1 cellular context compared by ENCODE assay signal in the genomic region with DNA sequence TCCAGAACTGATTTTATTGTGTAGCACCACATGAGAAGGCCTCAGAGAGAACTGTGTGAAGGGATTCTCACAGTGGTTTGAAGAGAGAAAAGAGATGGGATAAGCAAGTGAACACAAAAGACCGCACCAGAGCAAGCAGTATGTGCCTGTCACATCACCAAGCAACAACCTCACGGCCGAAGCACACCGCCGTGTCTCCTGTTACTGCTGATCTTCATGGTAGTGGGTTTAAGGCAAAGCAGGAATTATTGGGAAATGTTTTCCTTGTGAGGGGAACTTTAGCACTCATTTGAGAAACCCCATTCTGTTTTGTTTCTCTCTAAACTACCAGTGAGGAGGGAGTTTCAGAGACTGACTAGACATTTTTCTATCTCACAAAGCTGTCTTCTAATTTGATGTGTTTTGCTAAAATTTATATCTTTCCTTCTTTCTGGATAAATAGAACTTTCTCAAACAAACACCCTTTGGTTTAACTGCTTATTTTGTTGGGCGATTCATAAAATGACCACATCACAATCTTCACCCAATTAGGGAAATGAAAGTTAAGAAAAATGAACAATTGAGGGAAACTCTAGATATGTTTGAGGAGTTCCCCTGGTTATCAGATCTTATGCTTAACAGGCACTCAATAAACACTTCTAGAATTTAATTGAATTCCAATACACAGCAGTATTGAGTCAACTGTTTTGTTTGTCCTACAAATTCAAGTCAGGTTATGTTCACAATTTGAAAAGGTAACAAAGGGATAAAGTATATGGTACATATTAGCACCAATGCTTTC.
TF ChIP-seq lines count a peak whose summit lies in the region.

No MANE protein-coding gene starts in this region.

TF ChIP-seq in HepG2, 621 proteins besides CTCF, POLR2A, EP300 and RAD21:
- TF ChIP-seq, protein P1, sequence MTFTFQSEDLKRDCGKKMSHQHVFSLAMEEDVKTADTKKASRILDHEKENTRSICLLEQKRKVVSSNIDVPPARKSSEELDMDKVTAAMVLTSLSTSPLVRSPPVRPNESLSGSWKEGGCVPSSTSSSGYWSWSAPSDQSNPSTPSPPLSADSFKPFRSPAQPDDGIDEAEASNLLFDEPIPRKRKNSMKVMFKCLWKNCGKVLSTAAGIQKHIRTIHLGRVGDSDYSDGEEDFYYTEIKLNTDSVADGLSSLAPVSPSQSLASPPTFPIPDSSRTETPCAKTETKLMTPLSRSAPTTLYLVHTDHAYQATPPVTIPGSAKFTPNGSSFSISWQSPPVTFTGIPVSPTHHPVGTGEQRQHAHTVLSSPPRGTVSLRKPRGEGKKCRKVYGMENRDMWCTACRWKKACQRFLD (CRISPR knock-in tag; IDR thresholded peaks at IDR 0.05; ENCODE audit: borderline replicate concordance) = no peak
- TF ChIP-seq ZFP90 (CRISPR knock-in tag; IDR thresholded peaks at IDR 0.05; ENCODE audit: borderline replicate concordance) (no peak), ZNF569 (CRISPR knock-in tag; IDR thresholded peaks at IDR 0.05; ENCODE audit: borderline replicate concordance) (no peak), EHMT2 (IDR thresholded peaks at IDR 0.05; ENCODE audit: borderline replicate concordance, low read depth, low read length) (no peak), GTF2F1 (IDR thresholded peaks at IDR 0.05; ENCODE audit: low read length) (no peak), ZNF3 (CRISPR knock-in tag; IDR thresholded peaks at IDR 0.05) (no peak), ZNF232 (CRISPR knock-in tag; IDR thresholded peaks at IDR 0.05; ENCODE audit: borderline replicate concordance) (no peak), CBX5 (CRISPR knock-in tag; IDR thresholded peaks at IDR 0.05; ENCODE audit: borderline replicate concordance) (no peak), HES4 (CRISPR knock-in tag; IDR thresholded peaks at IDR 0.05; ENCODE audit: borderline replicate concordance) (no peak), MZF1 (CRISPR knock-in tag; IDR thresholded peaks at IDR 0.05; ENCODE audit: borderline replicate concordance) (no peak)
- TF ChIP-seq, protein P2, sequence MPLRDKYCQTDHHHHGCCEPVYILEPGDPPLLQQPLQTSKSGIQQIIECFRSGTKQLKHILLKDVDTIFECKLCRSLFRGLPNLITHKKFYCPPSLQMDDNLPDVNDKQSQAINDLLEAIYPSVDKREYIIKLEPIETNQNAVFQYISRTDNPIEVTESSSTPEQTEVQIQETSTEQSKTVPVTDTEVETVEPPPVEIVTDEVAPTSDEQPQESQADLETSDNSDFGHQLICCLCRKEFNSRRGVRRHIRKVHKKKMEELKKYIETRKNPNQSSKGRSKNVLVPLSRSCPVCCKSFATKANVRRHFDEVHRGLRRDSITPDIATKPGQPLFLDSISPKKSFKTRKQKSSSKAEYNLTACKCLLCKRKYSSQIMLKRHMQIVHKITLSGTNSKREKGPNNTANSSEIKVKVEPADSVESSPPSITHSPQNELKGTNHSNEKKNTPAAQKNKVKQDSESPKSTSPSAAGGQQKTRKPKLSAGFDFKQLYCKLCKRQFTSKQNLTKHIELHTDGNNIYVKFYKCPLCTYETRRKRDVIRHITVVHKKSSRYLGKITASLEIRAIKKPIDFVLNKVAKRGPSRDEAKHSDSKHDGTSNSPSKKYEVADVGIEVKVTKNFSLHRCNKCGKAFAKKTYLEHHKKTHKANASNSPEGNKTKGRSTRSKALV (CRISPR knock-in tag; IDR thresholded peaks at IDR 0.05) = no peak
- TF ChIP-seq, protein P3, sequence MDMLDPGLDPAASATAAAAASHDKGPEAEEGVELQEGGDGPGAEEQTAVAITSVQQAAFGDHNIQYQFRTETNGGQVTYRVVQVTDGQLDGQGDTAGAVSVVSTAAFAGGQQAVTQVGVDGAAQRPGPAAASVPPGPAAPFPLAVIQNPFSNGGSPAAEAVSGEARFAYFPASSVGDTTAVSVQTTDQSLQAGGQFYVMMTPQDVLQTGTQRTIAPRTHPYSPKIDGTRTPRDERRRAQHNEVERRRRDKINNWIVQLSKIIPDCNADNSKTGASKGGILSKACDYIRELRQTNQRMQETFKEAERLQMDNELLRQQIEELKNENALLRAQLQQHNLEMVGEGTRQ (IDR thresholded peaks at IDR 0.05; ENCODE audit: low read depth, low read length) = no peak
- TF ChIP-seq, protein P3 (CRISPR knock-in tag; IDR thresholded peaks at IDR 0.05; ENCODE audit: borderline replicate concordance) = no peak
- TF ChIP-seq, protein P4, sequence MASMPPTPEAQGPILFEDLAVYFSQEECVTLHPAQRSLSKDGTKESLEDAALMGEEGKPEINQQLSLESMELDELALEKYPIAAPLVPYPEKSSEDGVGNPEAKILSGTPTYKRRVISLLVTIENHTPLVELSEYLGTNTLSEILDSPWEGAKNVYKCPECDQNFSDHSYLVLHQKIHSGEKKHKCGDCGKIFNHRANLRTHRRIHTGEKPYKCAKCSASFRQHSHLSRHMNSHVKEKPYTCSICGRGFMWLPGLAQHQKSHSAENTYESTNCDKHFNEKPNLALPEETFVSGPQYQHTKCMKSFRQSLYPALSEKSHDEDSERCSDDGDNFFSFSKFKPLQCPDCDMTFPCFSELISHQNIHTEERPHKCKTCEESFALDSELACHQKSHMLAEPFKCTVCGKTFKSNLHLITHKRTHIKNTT (CRISPR knock-in tag; IDR thresholded peaks at IDR 0.05) = no peak
TF ChIP-seq in HepG2: peak in this region for 0.
